Comparison of ENCODE assay signal across 1 cellular context in the genomic region with DNA sequence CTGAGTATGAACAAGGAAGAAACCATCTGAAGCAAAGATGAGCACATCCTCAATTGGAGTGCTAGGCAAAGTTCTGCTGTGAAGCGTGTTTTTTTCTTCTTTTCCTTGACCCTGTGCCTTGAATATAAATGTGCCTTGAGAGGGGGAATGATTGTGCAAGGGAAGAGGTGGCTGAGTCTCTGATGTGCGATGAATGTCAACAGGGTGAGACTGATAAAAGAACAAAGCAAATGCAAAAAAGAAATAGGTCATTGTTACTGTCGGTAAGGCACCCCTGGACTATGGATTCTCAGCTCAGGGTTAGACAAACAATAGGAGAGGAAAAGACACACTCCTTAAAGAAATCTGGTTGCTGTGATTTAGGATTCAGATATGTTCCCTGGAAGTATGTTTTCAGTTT.
TF ChIP-seq lines count a peak whose summit lies in the region.

No MANE protein-coding gene starts in this region.

TF ChIP-seq in HepG2, 621 proteins besides CTCF, POLR2A, EP300 and RAD21 (continued from another document and continues in another):
- TF ChIP-seq, protein P1, sequence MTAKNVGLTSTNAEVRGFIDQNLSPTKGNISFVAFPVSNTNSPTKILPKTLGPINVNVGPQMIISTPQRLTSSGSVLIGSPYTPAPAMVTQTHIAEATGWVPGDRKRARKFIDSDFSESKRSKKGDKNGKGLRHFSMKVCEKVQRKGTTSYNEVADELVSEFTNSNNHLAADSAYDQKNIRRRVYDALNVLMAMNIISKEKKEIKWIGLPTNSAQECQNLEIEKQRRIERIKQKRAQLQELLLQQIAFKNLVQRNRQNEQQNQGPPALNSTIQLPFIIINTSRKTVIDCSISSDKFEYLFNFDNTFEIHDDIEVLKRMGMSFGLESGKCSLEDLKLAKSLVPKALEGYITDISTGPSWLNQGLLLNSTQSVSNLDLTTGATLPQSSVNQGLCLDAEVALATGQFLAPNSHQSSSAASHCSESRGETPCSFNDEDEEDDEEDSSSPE (CRISPR knock-in tag; IDR thresholded peaks at IDR 0.05), result no peak
- TF ChIP-seq, protein P2, sequence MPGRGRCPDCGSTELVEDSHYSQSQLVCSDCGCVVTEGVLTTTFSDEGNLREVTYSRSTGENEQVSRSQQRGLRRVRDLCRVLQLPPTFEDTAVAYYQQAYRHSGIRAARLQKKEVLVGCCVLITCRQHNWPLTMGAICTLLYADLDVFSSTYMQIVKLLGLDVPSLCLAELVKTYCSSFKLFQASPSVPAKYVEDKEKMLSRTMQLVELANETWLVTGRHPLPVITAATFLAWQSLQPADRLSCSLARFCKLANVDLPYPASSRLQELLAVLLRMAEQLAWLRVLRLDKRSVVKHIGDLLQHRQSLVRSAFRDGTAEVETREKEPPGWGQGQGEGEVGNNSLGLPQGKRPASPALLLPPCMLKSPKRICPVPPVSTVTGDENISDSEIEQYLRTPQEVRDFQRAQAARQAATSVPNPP (CRISPR knock-in tag; IDR thresholded peaks at IDR 0.05), result no peak
- TF ChIP-seq, protein P3, sequence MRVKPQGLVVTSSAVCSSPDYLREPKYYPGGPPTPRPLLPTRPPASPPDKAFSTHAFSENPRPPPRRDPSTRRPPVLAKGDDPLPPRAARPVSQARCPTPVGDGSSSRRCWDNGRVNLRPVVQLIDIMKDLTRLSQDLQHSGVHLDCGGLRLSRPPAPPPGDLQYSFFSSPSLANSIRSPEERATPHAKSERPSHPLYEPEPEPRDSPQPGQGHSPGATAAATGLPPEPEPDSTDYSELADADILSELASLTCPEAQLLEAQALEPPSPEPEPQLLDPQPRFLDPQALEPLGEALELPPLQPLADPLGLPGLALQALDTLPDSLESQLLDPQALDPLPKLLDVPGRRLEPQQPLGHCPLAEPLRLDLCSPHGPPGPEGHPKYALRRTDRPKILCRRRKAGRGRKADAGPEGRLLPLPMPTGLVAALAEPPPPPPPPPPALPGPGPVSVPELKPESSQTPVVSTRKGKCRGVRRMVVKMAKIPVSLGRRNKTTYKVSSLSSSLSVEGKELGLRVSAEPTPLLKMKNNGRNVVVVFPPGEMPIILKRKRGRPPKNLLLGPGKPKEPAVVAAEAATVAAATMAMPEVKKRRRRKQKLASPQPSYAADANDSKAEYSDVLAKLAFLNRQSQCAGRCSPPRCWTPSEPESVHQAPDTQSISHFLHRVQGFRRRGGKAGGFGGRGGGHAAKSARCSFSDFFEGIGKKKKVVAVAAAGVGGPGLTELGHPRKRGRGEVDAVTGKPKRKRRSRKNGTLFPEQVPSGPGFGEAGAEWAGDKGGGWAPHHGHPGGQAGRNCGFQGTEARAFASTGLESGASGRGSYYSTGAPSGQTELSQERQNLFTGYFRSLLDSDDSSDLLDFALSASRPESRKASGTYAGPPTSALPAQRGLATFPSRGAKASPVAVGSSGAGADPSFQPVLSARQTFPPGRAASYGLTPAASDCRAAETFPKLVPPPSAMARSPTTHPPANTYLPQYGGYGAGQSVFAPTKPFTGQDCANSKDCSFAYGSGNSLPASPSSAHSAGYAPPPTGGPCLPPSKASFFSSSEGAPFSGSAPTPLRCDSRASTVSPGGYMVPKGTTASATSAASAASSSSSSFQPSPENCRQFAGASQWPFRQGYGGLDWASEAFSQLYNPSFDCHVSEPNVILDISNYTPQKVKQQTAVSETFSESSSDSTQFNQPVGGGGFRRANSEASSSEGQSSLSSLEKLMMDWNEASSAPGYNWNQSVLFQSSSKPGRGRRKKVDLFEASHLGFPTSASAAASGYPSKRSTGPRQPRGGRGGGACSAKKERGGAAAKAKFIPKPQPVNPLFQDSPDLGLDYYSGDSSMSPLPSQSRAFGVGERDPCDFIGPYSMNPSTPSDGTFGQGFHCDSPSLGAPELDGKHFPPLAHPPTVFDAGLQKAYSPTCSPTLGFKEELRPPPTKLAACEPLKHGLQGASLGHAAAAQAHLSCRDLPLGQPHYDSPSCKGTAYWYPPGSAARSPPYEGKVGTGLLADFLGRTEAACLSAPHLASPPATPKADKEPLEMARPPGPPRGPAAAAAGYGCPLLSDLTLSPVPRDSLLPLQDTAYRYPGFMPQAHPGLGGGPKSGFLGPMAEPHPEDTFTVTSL (CRISPR knock-in tag; IDR thresholded peaks at IDR 0.05; ENCODE audit: borderline replicate concordance), result peak; percentile 70; the same call in 1 of the 2 replicates
- TF ChIP-seq ATRX (CRISPR knock-in tag; IDR thresholded peaks at IDR 0.05; ENCODE audit: borderline replicate concordance), result no peak
- TF ChIP-seq HOXA9 (CRISPR knock-in tag; IDR thresholded peaks at IDR 0.05; ENCODE audit: borderline replicate concordance), result no peak
- TF ChIP-seq, protein P4, sequence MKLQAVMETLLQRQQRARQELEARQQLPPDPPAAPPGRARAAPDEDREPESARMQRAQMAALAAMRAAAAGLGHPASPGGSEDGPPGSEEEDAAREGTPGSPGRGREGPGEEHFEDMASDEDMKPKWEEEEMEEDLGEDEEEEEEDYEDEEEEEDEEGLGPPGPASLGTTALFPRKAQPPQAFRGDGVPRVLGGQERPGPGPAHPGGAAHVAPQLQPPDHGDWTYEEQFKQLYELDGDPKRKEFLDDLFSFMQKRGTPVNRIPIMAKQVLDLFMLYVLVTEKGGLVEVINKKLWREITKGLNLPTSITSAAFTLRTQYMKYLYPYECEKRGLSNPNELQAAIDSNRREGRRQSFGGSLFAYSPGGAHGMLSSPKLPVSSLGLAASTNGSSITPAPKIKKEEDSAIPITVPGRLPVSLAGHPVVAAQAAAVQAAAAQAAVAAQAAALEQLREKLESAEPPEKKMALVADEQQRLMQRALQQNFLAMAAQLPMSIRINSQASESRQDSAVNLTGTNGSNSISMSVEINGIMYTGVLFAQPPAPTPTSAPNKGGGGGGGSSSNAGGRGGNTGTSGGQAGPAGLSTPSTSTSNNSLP (IDR thresholded peaks at IDR 0.05; ENCODE audit: low read depth, low read length), result peak; percentile 62; the same call in 1 of the 2 replicates
- no peak for TF ChIP-seq ZNF883 (CRISPR knock-in tag; IDR thresholded peaks at IDR 0.05; ENCODE audit: not compliant biosample characterization)
- no peak for TF ChIP-seq ZNF614 (CRISPR knock-in tag; IDR thresholded peaks at IDR 0.05; ENCODE audit: borderline replicate concordance)
- TF ChIP-seq, protein P5, sequence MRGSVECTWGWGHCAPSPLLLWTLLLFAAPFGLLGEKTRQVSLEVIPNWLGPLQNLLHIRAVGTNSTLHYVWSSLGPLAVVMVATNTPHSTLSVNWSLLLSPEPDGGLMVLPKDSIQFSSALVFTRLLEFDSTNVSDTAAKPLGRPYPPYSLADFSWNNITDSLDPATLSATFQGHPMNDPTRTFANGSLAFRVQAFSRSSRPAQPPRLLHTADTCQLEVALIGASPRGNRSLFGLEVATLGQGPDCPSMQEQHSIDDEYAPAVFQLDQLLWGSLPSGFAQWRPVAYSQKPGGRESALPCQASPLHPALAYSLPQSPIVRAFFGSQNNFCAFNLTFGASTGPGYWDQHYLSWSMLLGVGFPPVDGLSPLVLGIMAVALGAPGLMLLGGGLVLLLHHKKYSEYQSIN (CRISPR knock-in tag; IDR thresholded peaks at IDR 0.05; ENCODE audit: borderline replicate concordance), result no peak
- TF ChIP-seq FOXK1 (CRISPR knock-in tag; IDR thresholded peaks at IDR 0.05; ENCODE audit: borderline replicate concordance, low read depth), result peak; percentile 34; the same call in 1 of the 2 replicates
- TF ChIP-seq GATAD2A (CRISPR knock-in tag; IDR thresholded peaks at IDR 0.05), result peak; percentile 90
- peak; percentile 74 for TF ChIP-seq HNF4A (CRISPR knock-in tag; IDR thresholded peaks at IDR 0.05)
- no peak for TF ChIP-seq ZNF546 (CRISPR knock-in tag; conservative IDR thresholded peaks at IDR 0.05)
- peak; percentile 54 for TF ChIP-seq FOSL2 (CRISPR knock-in tag; IDR thresholded peaks at IDR 0.05)
- peak; percentile 66 for TF ChIP-seq HNF4G (IDR thresholded peaks at IDR 0.05; ENCODE audit: borderline replicate concordance, low read depth, low read length)
- TF ChIP-seq HNF4G (CRISPR knock-in tag; IDR thresholded peaks at IDR 0.05; ENCODE audit: borderline replicate concordance, low read depth), result no peak
- no peak for TF ChIP-seq KLF6 (CRISPR knock-in tag; IDR thresholded peaks at IDR 0.05)
- TF ChIP-seq BCL6 (CRISPR knock-in tag; IDR thresholded peaks at IDR 0.05), result peak; percentile 79
- no peak for TF ChIP-seq ZNF543 (CRISPR knock-in tag; IDR thresholded peaks at IDR 0.05)
- peak; percentile 87 for TF ChIP-seq CEBPG (CRISPR knock-in tag; IDR thresholded peaks at IDR 0.05)
- no peak for TF ChIP-seq GTF3A (CRISPR knock-in tag; conservative IDR thresholded peaks at IDR 0.05)
- peak; percentile 30; the same call in 1 of the 2 replicates for TF ChIP-seq THAP11 (CRISPR knock-in tag; IDR thresholded peaks at IDR 0.05)
- TF ChIP-seq FOXA3 (CRISPR knock-in tag; IDR thresholded peaks at IDR 0.05), result peak; percentile 91
- TF ChIP-seq ISL2 (CRISPR knock-in tag; IDR thresholded peaks at IDR 0.05), result peak; percentile 81
- TF ChIP-seq, protein P6, sequence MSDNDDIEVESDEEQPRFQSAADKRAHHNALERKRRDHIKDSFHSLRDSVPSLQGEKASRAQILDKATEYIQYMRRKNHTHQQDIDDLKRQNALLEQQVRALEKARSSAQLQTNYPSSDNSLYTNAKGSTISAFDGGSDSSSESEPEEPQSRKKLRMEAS (IDR thresholded peaks at IDR 0.05), result peak; percentile 32; the same call in 1 of the 2 replicates
- peak; percentile 30 for TF ChIP-seq ASH2L (IDR thresholded peaks at IDR 0.05; ENCODE audit: insufficient read length, low read depth, low read length)
- TF ChIP-seq ELF3 (CRISPR knock-in tag; IDR thresholded peaks at IDR 0.05), result peak; percentile 22; the same call in 1 of the 2 replicates
- TF ChIP-seq, protein P7, sequence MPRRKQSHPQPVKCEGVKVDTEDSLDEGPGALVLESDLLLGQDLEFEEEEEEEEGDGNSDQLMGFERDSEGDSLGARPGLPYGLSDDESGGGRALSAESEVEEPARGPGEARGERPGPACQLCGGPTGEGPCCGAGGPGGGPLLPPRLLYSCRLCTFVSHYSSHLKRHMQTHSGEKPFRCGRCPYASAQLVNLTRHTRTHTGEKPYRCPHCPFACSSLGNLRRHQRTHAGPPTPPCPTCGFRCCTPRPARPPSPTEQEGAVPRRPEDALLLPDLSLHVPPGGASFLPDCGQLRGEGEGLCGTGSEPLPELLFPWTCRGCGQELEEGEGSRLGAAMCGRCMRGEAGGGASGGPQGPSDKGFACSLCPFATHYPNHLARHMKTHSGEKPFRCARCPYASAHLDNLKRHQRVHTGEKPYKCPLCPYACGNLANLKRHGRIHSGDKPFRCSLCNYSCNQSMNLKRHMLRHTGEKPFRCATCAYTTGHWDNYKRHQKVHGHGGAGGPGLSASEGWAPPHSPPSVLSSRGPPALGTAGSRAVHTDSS (CRISPR knock-in tag; conservative IDR thresholded peaks at IDR 0.05), result no peak
- TF ChIP-seq, protein P8, sequence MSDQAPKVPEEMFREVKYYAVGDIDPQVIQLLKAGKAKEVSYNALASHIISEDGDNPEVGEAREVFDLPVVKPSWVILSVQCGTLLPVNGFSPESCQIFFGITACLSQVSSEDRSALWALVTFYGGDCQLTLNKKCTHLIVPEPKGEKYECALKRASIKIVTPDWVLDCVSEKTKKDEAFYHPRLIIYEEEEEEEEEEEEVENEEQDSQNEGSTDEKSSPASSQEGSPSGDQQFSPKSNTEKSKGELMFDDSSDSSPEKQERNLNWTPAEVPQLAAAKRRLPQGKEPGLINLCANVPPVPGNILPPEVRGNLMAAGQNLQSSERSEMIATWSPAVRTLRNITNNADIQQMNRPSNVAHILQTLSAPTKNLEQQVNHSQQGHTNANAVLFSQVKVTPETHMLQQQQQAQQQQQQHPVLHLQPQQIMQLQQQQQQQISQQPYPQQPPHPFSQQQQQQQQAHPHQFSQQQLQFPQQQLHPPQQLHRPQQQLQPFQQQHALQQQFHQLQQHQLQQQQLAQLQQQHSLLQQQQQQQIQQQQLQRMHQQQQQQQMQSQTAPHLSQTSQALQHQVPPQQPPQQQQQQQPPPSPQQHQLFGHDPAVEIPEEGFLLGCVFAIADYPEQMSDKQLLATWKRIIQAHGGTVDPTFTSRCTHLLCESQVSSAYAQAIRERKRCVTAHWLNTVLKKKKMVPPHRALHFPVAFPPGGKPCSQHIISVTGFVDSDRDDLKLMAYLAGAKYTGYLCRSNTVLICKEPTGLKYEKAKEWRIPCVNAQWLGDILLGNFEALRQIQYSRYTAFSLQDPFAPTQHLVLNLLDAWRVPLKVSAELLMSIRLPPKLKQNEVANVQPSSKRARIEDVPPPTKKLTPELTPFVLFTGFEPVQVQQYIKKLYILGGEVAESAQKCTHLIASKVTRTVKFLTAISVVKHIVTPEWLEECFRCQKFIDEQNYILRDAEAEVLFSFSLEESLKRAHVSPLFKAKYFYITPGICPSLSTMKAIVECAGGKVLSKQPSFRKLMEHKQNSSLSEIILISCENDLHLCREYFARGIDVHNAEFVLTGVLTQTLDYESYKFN (CRISPR knock-in tag; conservative IDR thresholded peaks at IDR 0.05), result peak; percentile 81
- TF ChIP-seq RXRB (CRISPR knock-in tag; IDR thresholded peaks at IDR 0.05; ENCODE audit: borderline replicate concordance), result peak; percentile 57
- no peak for TF ChIP-seq ZNF629 (CRISPR knock-in tag; conservative IDR thresholded peaks at IDR 0.05)
- TF ChIP-seq, protein P9, sequence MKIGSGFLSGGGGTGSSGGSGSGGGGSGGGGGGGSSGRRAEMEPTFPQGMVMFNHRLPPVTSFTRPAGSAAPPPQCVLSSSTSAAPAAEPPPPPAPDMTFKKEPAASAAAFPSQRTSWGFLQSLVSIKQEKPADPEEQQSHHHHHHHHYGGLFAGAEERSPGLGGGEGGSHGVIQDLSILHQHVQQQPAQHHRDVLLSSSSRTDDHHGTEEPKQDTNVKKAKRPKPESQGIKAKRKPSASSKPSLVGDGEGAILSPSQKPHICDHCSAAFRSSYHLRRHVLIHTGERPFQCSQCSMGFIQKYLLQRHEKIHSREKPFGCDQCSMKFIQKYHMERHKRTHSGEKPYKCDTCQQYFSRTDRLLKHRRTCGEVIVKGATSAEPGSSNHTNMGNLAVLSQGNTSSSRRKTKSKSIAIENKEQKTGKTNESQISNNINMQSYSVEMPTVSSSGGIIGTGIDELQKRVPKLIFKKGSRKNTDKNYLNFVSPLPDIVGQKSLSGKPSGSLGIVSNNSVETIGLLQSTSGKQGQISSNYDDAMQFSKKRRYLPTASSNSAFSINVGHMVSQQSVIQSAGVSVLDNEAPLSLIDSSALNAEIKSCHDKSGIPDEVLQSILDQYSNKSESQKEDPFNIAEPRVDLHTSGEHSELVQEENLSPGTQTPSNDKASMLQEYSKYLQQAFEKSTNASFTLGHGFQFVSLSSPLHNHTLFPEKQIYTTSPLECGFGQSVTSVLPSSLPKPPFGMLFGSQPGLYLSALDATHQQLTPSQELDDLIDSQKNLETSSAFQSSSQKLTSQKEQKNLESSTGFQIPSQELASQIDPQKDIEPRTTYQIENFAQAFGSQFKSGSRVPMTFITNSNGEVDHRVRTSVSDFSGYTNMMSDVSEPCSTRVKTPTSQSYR (CRISPR knock-in tag; IDR thresholded peaks at IDR 0.05; ENCODE audit: borderline replicate concordance), result peak; percentile 52; the same call in 1 of the 2 replicates
- no peak for TF ChIP-seq NFKBIZ (CRISPR knock-in tag; IDR thresholded peaks at IDR 0.05)
- no peak for TF ChIP-seq ZNF468 (CRISPR knock-in tag; IDR thresholded peaks at IDR 0.05)
- TF ChIP-seq, protein P10, sequence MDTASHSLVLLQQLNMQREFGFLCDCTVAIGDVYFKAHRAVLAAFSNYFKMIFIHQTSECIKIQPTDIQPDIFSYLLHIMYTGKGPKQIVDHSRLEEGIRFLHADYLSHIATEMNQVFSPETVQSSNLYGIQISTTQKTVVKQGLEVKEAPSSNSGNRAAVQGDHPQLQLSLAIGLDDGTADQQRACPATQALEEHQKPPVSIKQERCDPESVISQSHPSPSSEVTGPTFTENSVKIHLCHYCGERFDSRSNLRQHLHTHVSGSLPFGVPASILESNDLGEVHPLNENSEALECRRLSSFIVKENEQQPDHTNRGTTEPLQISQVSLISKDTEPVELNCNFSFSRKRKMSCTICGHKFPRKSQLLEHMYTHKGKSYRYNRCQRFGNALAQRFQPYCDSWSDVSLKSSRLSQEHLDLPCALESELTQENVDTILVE (CRISPR knock-in tag; IDR thresholded peaks at IDR 0.05), result no peak
